In the genomic region with DNA sequence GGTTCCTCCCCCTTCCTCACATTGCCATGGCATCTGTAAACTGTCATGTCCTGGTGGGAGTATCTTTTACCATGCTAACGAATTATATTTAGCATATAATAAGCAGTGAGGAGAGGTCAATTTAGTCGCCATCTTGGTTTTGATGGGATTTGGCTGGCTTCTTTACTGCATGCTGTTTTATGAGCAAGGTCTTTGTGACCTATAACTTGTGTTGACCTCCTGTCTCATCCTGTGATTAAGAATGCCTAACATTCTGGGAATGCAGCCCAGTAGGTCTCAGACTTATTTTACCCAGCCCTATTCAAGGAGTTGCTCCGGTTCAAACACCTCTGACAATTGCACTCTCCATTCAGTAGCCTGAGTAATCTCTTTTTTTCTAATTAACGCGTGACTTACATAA, we compare ENCODE assay signal across 11 cellular contexts. TPM values are rescaled to one million over a fixed set of nuclear protein-coding genes. Genes with fewer than 3 reads are reported as not detected.
A peak's percentile ranks its signal among the peaks of the same experiment; 100 is the strongest.
DNase-seq lines count a peak whose midpoint lies in the region; ATAC-seq and TF ChIP-seq lines count a peak whose summit lies in the region.
"Had no signal": no experiment of that assay in that cellular context is flagged by ENCODE, and none has a peak within 500 bp of the region (broad histone marks: within the 10 kb centered on the region; RNA-seq: fewer than 3 reads in every experiment).

No MANE protein-coding gene starts in this region.

- no peak overlapping the region for H3K27ac Mint-ChIP-seq in T-helper 2 cell treated with Interferon-gamma antibody and Interleukin-4, amounts not matched to agents 5 μg/mL and 100 μg/mL, for 36 hours
- H3K27ac Mint-ChIP-seq in progenitor cell of endocrine pancreas = peak overlapping the region; percentile 60
- H3K27ac Mint-ChIP-seq: memory B cell had no signal

- ATAC-seq in RWPE2 (ENCODE audit: low read depth) (no peak), HG03280 (IDR thresholded peaks at IDR 0.05; ENCODE audit: unreplicated experiment) (no peak)
- ATAC-seq: body of pancreas had no signal

- H3K27me3 ChIP-seq in RWPE2 (ENCODE audit: insufficient read depth, poor library complexity, severe bottlenecking) = no peaks in the 10 kb centered on the region
- H3K27me3 ChIP-seq: body of pancreas had no signal

- peak overlapping the region; percentile 13 for H3K4me3 Mint-ChIP-seq in T-helper 2 cell treated with Interferon-gamma antibody and Interleukin-4, amounts not matched to agents 5 μg/mL and 100 μg/mL, for 36 hours
- H3K4me3 Mint-ChIP-seq in progenitor cell of endocrine pancreas (ENCODE audit: low read depth) = peak overlapping the region; percentile 100
- H3K4me3 Mint-ChIP-seq: memory B cell had no signal

- H3K4me1 Mint-ChIP-seq in T-helper 2 cell treated with Interferon-gamma antibody and Interleukin-4, amounts not matched to agents 5 μg/mL and 100 μg/mL, for 36 hours (ENCODE audit: low read depth) = peaks cover 18% of the 10 kb centered on the region
- H3K4me1 Mint-ChIP-seq in progenitor cell of endocrine pancreas (ENCODE audit: low read depth) = peaks cover 23% of the 10 kb centered on the region

- peaks cover 25% of the 10 kb centered on the region for H3K4me1 ChIP-seq in RWPE2 (ENCODE audit: insufficient read depth, poor library complexity, severe bottlenecking)

- TF ChIP-seq CTCF in RWPE2 (IDR thresholded peaks at IDR 0.05; ENCODE audit: poor library complexity, severe bottlenecking) (no peak), fibroblast of mammary gland (conservative IDR thresholded peaks at IDR 0.05; ENCODE audit: control insufficient read depth, insufficient read depth, low read depth, low read length) (no peak), progenitor cell of endocrine pancreas (IDR thresholded peaks at IDR 0.05; ENCODE audit: unreplicated experiment) (no peak)

- H3K4me3 ChIP-seq in RWPE2 (ENCODE audit: severe bottlenecking) = no peak overlapping the region
- H3K4me3 ChIP-seq in fibroblast of mammary gland (ENCODE audit: control insufficient read depth, low read depth, low read length) = no peak overlapping the region
- H3K4me3 ChIP-seq: body of pancreas had no signal

- no peak for DNase-seq in T-helper 2 cell treated with Interferon-gamma antibody and Interleukin-4, amounts not matched to agents 5 μg/mL and 100 μg/mL, for 36 hours (ENCODE audit: low spot score)
- no peak for DNase-seq in T-helper 2 cell
- DNase-seq in RWPE2 (ENCODE audit: low spot score) = no peak
- DNase-seq in fibroblast of mammary gland (ENCODE audit: low read depth) = peak; percentile 67
- no peak for DNase-seq in progenitor cell of endocrine pancreas (ENCODE audit: low spot score, unreplicated experiment)
- DNase-seq in AG20443 (ENCODE audit: low spot score) = no peak
- no peak for DNase-seq in NCI-H526 treated with DMSO at 0.1 percent for 48 hours (lab: John Stamatoyannopoulos, UW)
- DNase-seq: body of pancreas, NCI-H446 had no signal

- peaks cover 18% of the 10 kb centered on the region for H3K36me3 Mint-ChIP-seq in T-helper 2 cell treated with Interferon-gamma antibody and Interleukin-4, amounts not matched to agents 5 μg/mL and 100 μg/mL, for 36 hours (ENCODE audit: low read depth)
- no peaks in the 10 kb centered on the region for H3K36me3 Mint-ChIP-seq in progenitor cell of endocrine pancreas (ENCODE audit: insufficient read depth)
- H3K36me3 Mint-ChIP-seq: memory B cell had no signal

- peaks cover 17% of the 10 kb centered on the region for H3K36me3 ChIP-seq in RWPE2 (ENCODE audit: low read depth)

- H3K9me3 Mint-ChIP-seq in T-helper 2 cell treated with Interferon-gamma antibody and Interleukin-4, amounts not matched to agents 5 μg/mL and 100 μg/mL, for 36 hours = no peaks in the 10 kb centered on the region
- H3K9me3 Mint-ChIP-seq in progenitor cell of endocrine pancreas (ENCODE audit: low read depth) = no peaks in the 10 kb centered on the region
- H3K9me3 Mint-ChIP-seq: memory B cell had no signal

- H3K27ac ChIP-seq in RWPE2 (ENCODE audit: poor library complexity, severe bottlenecking) = peak overlapping the region; percentile 91
- H3K27ac ChIP-seq: body of pancreas had no signal

- H3K27me3 Mint-ChIP-seq in T-helper 2 cell treated with Interferon-gamma antibody and Interleukin-4, amounts not matched to agents 5 μg/mL and 100 μg/mL, for 36 hours (ENCODE audit: low read depth) = peaks cover 9% of the 10 kb centered on the region
- H3K27me3 Mint-ChIP-seq in progenitor cell of endocrine pancreas = no peaks in the 10 kb centered on the region

- no peaks in the 10 kb centered on the region for H3K9me3 ChIP-seq in RWPE2 (ENCODE audit: severe bottlenecking)
- H3K9me3 ChIP-seq: body of pancreas had no signal

RNA-seq across cellular contexts. Expression of a gene that starts 2.1 kb away (rescaled TPM):
- total RNA-seq in progenitor cell of endocrine pancreas = 447 and 487 TPM in 2 replicates

RNA-seq across cellular contexts. Expression of a gene that starts 45.7 kb away (rescaled TPM):
- 6.6 and 7.3 TPM in 2 replicates for total RNA-seq in progenitor cell of endocrine pancreas

RNA-seq across cellular contexts. Expression of a gene that starts 55.3 kb away (rescaled TPM):
- total RNA-seq in progenitor cell of endocrine pancreas = 608 and 692 TPM in 2 replicates
